Comparison of ENCODE assay signal across 1 cellular context in genomic region chr20:11429168-11429567, GRCh38.
TF ChIP-seq lines count a peak whose summit lies in the region.

No MANE protein-coding gene starts in this region.

TF ChIP-seq in GM12878, 131 proteins besides CTCF, POLR2A, EP300 and RAD21:
- no peak for TF ChIP-seq SP1 (IDR thresholded peaks at IDR 0.05; ENCODE audit: low read depth, low read length)
- no peak for TF ChIP-seq E2F8 (IDR thresholded peaks at IDR 0.05; ENCODE audit: low read depth, partially characterized antibody)
- no peak for TF ChIP-seq TARDBP (IDR thresholded peaks at IDR 0.05; ENCODE audit: borderline replicate concordance)
- TF ChIP-seq, protein P1, sequence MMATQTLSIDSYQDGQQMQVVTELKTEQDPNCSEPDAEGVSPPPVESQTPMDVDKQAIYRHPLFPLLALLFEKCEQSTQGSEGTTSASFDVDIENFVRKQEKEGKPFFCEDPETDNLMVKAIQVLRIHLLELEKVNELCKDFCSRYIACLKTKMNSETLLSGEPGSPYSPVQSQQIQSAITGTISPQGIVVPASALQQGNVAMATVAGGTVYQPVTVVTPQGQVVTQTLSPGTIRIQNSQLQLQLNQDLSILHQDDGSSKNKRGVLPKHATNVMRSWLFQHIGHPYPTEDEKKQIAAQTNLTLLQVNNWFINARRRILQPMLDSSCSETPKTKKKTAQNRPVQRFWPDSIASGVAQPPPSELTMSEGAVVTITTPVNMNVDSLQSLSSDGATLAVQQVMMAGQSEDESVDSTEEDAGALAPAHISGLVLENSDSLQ (IDR thresholded peaks at IDR 0.05), result no peak
- TF ChIP-seq ZBTB4 (CRISPR knock-in tag; IDR thresholded peaks at IDR 0.05), result no peak
- no peak for TF ChIP-seq SREBF2 (IDR thresholded peaks at IDR 0.05; ENCODE audit: low read length)
- no peak for TF ChIP-seq JUND (IDR thresholded peaks at IDR 0.05; ENCODE audit: low read depth, low read length)
- TF ChIP-seq ZNF274 (IDR thresholded peaks at IDR 0.05; ENCODE audit: insufficient read depth, insufficient read length), result no peak
- no peak for TF ChIP-seq EED (IDR thresholded peaks at IDR 0.05; ENCODE audit: low read depth)
- TF ChIP-seq HDAC2 (IDR thresholded peaks at IDR 0.05), result no peak
- no peak for TF ChIP-seq ZNF24 (IDR thresholded peaks at IDR 0.05)
